Comparison of ENCODE assay signal across 15 cellular contexts in genomic region chr7:28316489-28316888, GRCh38.
DNase-seq lines count a peak whose midpoint lies in the region; ATAC-seq and TF ChIP-seq lines count a peak whose summit lies in the region.
"Had no signal": no experiment of that assay in that cellular context is flagged by ENCODE, and none has a peak within 500 bp of the region (broad histone marks: within the 10 kb centered on the region; RNA-seq: fewer than 3 reads in every experiment).

No MANE protein-coding gene starts in this region.

- H3K9me3 Mint-ChIP-seq in activated naive CD4-positive, alpha-beta T cell treated with anti-CD3 and anti-CD28 coated beads for 36 hours, result no peaks in the 10 kb centered on the region
- no peaks in the 10 kb centered on the region for H3K9me3 Mint-ChIP-seq in activated T-helper 17 cell treated with anti-CD3 and anti-CD28 coated beads, Interleukin-2, amount 50 U/mL, for 72 hours
- H3K9me3 Mint-ChIP-seq: T-helper 1 cell treated with Interleukin-12 subunit alpha and Interleukin-12 subunit beta and Interleukin-4 antibody, amounts not matched to agents 30 μg/mL and 1 μg/mL, for 36 hours had no signal

- no peaks in the 10 kb centered on the region for H3K36me3 Mint-ChIP-seq in activated naive CD4-positive, alpha-beta T cell treated with anti-CD3 and anti-CD28 coated beads for 36 hours (ENCODE audit: low read depth)
- no peaks in the 10 kb centered on the region for H3K36me3 Mint-ChIP-seq in activated T-helper 17 cell treated with anti-CD3 and anti-CD28 coated beads, Interleukin-2, amount 50 U/mL, for 72 hours (ENCODE audit: low read depth)

- no peak for TF ChIP-seq CTCF in fibroblast of pulmonary artery (IDR thresholded peaks at IDR 0.05; ENCODE audit: low read length, missing control alignments)

- no peak overlapping the region for H3K27ac Mint-ChIP-seq in activated naive CD4-positive, alpha-beta T cell treated with anti-CD3 and anti-CD28 coated beads for 36 hours
- H3K27ac Mint-ChIP-seq in activated T-helper 17 cell treated with anti-CD3 and anti-CD28 coated beads, Interleukin-2, amount 50 U/mL, for 72 hours, result no peak overlapping the region
- H3K27ac Mint-ChIP-seq: T-helper 1 cell treated with Interleukin-12 subunit alpha and Interleukin-12 subunit beta and Interleukin-4 antibody, amounts not matched to agents 30 μg/mL and 1 μg/mL, for 36 hours had no signal

- no peak overlapping the region for H3K4me3 Mint-ChIP-seq in activated naive CD4-positive, alpha-beta T cell treated with anti-CD3 and anti-CD28 coated beads for 36 hours
- H3K4me3 Mint-ChIP-seq in activated T-helper 17 cell treated with anti-CD3 and anti-CD28 coated beads, Interleukin-2, amount 50 U/mL, for 72 hours, result no peak overlapping the region
- H3K4me3 Mint-ChIP-seq: T-helper 1 cell treated with Interleukin-12 subunit alpha and Interleukin-12 subunit beta and Interleukin-4 antibody, amounts not matched to agents 30 μg/mL and 1 μg/mL, for 36 hours had no signal

- H3K4me3 ChIP-seq in fibroblast of pulmonary artery (replicated peaks; ENCODE audit: low read depth, low read length), result no peak overlapping the region
- H3K4me3 ChIP-seq: gastrocnemius medialis, lower lobe of right lung had no signal

- intact Hi-C loops in activated naive CD4-positive, alpha-beta T cell treated with anti-CD3 and anti-CD28 coated beads for 36 hours (cut with micrococcal nuclease), result loop anchor here (1.0 kb wide), 1 partner anchor 12 kb away; no protein-coding TSS in a partner anchor

- peaks cover 3% of the 10 kb centered on the region for H3K4me1 Mint-ChIP-seq in activated naive CD4-positive, alpha-beta T cell treated with anti-CD3 and anti-CD28 coated beads for 36 hours (ENCODE audit: low read depth)
- no peaks in the 10 kb centered on the region for H3K4me1 Mint-ChIP-seq in activated T-helper 17 cell treated with anti-CD3 and anti-CD28 coated beads, Interleukin-2, amount 50 U/mL, for 72 hours

- peaks cover 45% of the 10 kb centered on the region for H3K27me3 Mint-ChIP-seq in activated naive CD4-positive, alpha-beta T cell treated with anti-CD3 and anti-CD28 coated beads for 36 hours (ENCODE audit: low read depth)
- H3K27me3 Mint-ChIP-seq in activated T-helper 17 cell treated with anti-CD3 and anti-CD28 coated beads, Interleukin-2, amount 50 U/mL, for 72 hours, result peaks cover 31% of the 10 kb centered on the region

- peak; percentile 10 for DNase-seq in activated naive CD4-positive, alpha-beta T cell treated with anti-CD3 and anti-CD28 coated beads for 36 hours
- DNase-seq in activated naive CD4-positive, alpha-beta T cell (lab: John Stamatoyannopoulos, UW), result no peak
- DNase-seq in fibroblast of pulmonary artery (ENCODE audit: low read depth) (peak; percentile 26), superior temporal gyrus (ENCODE audit: extremely low spot score) (peak; percentile 34), COLO829 (ENCODE audit: low spot score) (no peak)
- DNase-seq: dermis blood vessel endothelial cell; gastrocnemius medialis; lower lobe of right lung; NCI-H2029 treated with DMSO at 0.1 percent for 48 hours; right cardiac atrium; stimulated activated CD4-positive, alpha-beta T cell treated with anti-CD3 and anti-CD28 coated beads, Interleukin-4, amount 100 ng/mL, for 4 hours had no signal

- CTCF ChIA-PET in activated naive CD4-positive, alpha-beta T cell treated with anti-CD3 and anti-CD28 coated beads for 36 hours (lab: Charles Lee), result no interaction called here

- peak; percentile 87 for ATAC-seq in activated T-helper 17 cell treated with anti-CD3 and anti-CD28 coated beads, Interleukin-2, amount 50 U/mL, for 72 hours (replicated peaks)
- no peak for ATAC-seq in esophagus mucosa
- no peak for ATAC-seq in HG03139 (IDR thresholded peaks at IDR 0.05; ENCODE audit: unreplicated experiment)
- ATAC-seq: gastrocnemius medialis, lower lobe of right lung, right cardiac atrium had no signal

Comparison
In these comparisons a context has a peak if more than half of its experiments do, and no peak if none do; other contexts are left out.
1. DNase-seq: peak in activated naive CD4-positive, alpha-beta T cell treated with anti-CD3 and anti-CD28 coated beads for 36 hours (single experiment), fibroblast of pulmonary artery (single experiment) and superior temporal gyrus (single experiment); none in activated naive CD4-positive, alpha-beta T cell (0 of 4) and COLO829 (single experiment).